Comparison of ENCODE assay signal across 13 cellular contexts in the genomic region with DNA sequence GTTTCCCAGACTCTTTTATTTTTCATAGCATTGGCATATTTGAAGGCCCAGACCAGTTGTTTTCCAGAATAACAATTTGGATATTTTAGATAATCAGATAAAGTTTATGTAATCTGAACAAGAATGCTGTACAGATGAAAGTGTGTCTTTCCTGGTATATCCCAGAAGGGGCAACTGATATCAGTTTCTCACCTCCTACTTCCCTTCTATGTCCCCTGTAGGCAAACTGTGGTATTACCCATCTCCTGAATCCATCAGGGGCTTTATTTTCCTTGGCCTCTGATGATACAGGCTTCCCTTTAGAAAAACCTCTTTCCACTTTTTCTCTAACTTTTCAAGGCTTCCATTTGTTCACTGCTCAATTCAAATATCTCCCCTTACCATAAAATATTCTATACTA.
DNase-seq lines count a peak whose midpoint lies in the region; ATAC-seq, FAIRE-seq and TF ChIP-seq lines count a peak whose summit lies in the region.
"Had no signal": no experiment of that assay in that cellular context is flagged by ENCODE, and none has a peak within 500 bp of the region (broad histone marks: within the 10 kb centered on the region; RNA-seq: fewer than 3 reads in every experiment).

No MANE protein-coding gene starts in this region.

- ATAC-seq in GM18505 (IDR thresholded peaks at IDR 0.05; ENCODE audit: unreplicated experiment) (no peak), HG03439 (IDR thresholded peaks at IDR 0.05; ENCODE audit: unreplicated experiment) (no peak)

- H3K36me3 Mint-ChIP-seq in endodermal cell (ENCODE audit: low read depth) (no peaks in the 10 kb centered on the region), osteocyte (ENCODE audit: unreplicated experiment) (no peaks in the 10 kb centered on the region)

- TF ChIP-seq CTCF in endodermal cell (conservative IDR thresholded peaks at IDR 0.05) (peak; percentile 79), osteocyte (IDR thresholded peaks at IDR 0.05) (peak; percentile 34)

- DNase-seq in ELR (ENCODE audit: low read depth) (peak; percentile 32), M059J (ENCODE audit: low read depth) (peak; percentile 23), endodermal cell (no peak), osteocyte (ENCODE audit: extremely low spot score, unreplicated experiment) (no peak), NCI-H2081 treated with DMSO at 0.1 percent for 48 hours (lab: John Stamatoyannopoulos, UW) (no peak), H54 (ENCODE audit: insufficient read length, low spot score) (no peak)
- DNase-seq: activated CD4-positive, alpha-beta T cell treated with anti-CD3 and anti-CD28 coated beads for 1 hour; COR-L47; effector memory CD4-positive, alpha-beta T cell; midbrain; Right ventricle myocardium superior had no signal

- H3K9me3 Mint-ChIP-seq in endodermal cell (peaks cover 6% of the 10 kb centered on the region), osteocyte (ENCODE audit: unreplicated experiment) (peaks cover 3% of the 10 kb centered on the region)

- H3K27ac Mint-ChIP-seq in endodermal cell (no peak overlapping the region), osteocyte (ENCODE audit: unreplicated experiment) (peak overlapping the region; percentile 41)

- H3K4me1 Mint-ChIP-seq in endodermal cell (no peaks in the 10 kb centered on the region), osteocyte (ENCODE audit: unreplicated experiment) (peaks cover 48% of the 10 kb centered on the region)

- no peak for FAIRE-seq in H54 (lab: Jason Lieb, UNC)

- no peak for TF ChIP-seq POLR2A in GM18505 (IDR thresholded peaks at IDR 0.05; ENCODE audit: borderline replicate concordance, extremely low read depth, insufficient read depth, insufficient read length)
- TF ChIP-seq POLR2A in H54 (IDR thresholded peaks at IDR 0.05; ENCODE audit: low read depth, low read length), result no peak

- H3K9me3 ChIP-seq in endodermal cell (ENCODE audit: control insufficient read depth, low read length), result no peaks in the 10 kb centered on the region

- H3K36me3 ChIP-seq in endodermal cell (ENCODE audit: control insufficient read depth, insufficient read depth, low read length), result no peaks in the 10 kb centered on the region

- H3K27me3 Mint-ChIP-seq in endodermal cell (ENCODE audit: insufficient read depth) (no peaks in the 10 kb centered on the region), osteocyte (ENCODE audit: unreplicated experiment) (no peaks in the 10 kb centered on the region)

- H3K4me3 ChIP-seq in endodermal cell (ENCODE audit: low read length), result no peak overlapping the region

- H3K9ac ChIP-seq in endodermal cell (ENCODE audit: extremely low read depth, low read length, poor library complexity, severe bottlenecking), result no peak overlapping the region

- no peaks in the 10 kb centered on the region for H3K27me3 ChIP-seq in endodermal cell (ENCODE audit: control insufficient read depth, insufficient read depth, low read length, poor library complexity, severe bottlenecking)

- no peak overlapping the region for H3K27ac ChIP-seq in endodermal cell (ENCODE audit: low read depth, low read length)

- no peak overlapping the region for H3K4me3 Mint-ChIP-seq in endodermal cell
- no peak overlapping the region for H3K4me3 Mint-ChIP-seq in osteocyte (ENCODE audit: unreplicated experiment)

- no peaks in the 10 kb centered on the region for H3K4me1 ChIP-seq in endodermal cell (ENCODE audit: control insufficient read depth, insufficient read depth, low read length)

Comparison
In these comparisons a context has a peak if more than half of its experiments do, and no peak if none do; other contexts are left out.
1. DNase-seq: peak in ELR (single experiment) and M059J (single experiment); none in endodermal cell (single experiment), osteocyte (single experiment), NCI-H2081 treated with DMSO at 0.1 percent for 48 hours (single experiment) and H54 (single experiment).